In the genomic region with DNA sequence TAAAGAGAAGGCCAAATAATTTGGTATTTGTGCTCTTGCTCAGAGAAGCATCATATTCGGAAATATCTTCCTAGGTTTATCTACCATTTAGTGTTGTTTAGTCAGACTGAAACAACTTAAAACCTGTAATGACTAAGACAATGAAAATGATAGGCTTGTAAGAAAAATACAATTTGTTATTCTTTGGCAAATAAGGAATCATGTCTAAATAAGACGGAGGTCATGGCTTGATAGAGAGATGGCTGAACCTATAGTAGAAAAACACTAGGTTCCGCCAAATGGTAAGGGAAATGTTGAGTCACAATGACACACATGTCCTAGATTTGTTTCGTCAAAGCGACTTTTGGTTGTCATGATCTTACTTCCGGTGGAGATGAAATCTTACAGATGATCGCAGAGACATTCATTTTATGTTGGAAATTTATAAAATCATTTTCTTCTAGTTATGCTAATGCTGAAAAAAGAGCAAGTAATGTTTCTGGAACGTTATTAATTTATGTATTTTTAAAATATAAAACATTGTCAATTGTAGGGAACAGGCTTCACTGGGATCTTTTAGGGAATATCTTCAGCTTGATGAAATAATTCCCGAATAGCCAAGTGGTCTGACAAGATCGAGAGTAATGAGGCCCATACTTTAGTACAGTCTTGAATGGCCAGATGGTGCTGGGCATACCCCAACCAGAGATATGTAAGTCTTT, we compare ENCODE assay signal across 1 cellular context.
TF ChIP-seq lines count a peak whose summit lies in the region.

No MANE protein-coding gene starts in this region.

TF ChIP-seq in K562, 482 proteins besides CTCF, POLR2A, EP300 and RAD21 (continued from another document and continues in another):
- TF ChIP-seq, protein P1, sequence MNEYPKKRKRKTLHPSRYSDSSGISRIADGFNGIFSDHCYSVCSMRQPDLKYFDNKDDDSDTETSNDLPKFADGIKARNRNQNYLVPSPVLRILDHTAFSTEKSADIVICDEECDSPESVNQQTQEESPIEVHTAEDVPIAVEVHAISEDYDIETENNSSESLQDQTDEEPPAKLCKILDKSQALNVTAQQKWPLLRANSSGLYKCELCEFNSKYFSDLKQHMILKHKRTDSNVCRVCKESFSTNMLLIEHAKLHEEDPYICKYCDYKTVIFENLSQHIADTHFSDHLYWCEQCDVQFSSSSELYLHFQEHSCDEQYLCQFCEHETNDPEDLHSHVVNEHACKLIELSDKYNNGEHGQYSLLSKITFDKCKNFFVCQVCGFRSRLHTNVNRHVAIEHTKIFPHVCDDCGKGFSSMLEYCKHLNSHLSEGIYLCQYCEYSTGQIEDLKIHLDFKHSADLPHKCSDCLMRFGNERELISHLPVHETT (CRISPR knock-in tag; conservative IDR thresholded peaks at IDR 0.05 in 1 of 2, IDR thresholded peaks at IDR 0.05 in 1 of 2): peak in 1 of 2 experiments; percentile 66; a peak in 2 of 4 replicates
- TF ChIP-seq ZBTB7A (IDR thresholded peaks at IDR 0.05; ENCODE audit: borderline replicate concordance, control insufficient read depth, low read depth, low read length): no peak
- peak; percentile 14; the same call in 1 of the 2 replicates for TF ChIP-seq DDX20 (tag; IDR thresholded peaks at IDR 0.05; ENCODE audit: low read depth)
- TF ChIP-seq, protein P2, sequence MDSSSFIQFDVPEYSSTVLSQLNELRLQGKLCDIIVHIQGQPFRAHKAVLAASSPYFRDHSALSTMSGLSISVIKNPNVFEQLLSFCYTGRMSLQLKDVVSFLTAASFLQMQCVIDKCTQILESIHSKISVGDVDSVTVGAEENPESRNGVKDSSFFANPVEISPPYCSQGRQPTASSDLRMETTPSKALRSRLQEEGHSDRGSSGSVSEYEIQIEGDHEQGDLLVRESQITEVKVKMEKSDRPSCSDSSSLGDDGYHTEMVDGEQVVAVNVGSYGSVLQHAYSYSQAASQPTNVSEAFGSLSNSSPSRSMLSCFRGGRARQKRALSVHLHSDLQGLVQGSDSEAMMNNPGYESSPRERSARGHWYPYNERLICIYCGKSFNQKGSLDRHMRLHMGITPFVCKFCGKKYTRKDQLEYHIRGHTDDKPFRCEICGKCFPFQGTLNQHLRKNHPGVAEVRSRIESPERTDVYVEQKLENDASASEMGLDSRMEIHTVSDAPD (CRISPR knock-in tag; IDR thresholded peaks at IDR 0.05): no peak
- no peak for TF ChIP-seq CBX2 (IDR thresholded peaks at IDR 0.05; ENCODE audit: insufficient read depth, low read length, poor library complexity, severe bottlenecking)
- TF ChIP-seq, protein P3, sequence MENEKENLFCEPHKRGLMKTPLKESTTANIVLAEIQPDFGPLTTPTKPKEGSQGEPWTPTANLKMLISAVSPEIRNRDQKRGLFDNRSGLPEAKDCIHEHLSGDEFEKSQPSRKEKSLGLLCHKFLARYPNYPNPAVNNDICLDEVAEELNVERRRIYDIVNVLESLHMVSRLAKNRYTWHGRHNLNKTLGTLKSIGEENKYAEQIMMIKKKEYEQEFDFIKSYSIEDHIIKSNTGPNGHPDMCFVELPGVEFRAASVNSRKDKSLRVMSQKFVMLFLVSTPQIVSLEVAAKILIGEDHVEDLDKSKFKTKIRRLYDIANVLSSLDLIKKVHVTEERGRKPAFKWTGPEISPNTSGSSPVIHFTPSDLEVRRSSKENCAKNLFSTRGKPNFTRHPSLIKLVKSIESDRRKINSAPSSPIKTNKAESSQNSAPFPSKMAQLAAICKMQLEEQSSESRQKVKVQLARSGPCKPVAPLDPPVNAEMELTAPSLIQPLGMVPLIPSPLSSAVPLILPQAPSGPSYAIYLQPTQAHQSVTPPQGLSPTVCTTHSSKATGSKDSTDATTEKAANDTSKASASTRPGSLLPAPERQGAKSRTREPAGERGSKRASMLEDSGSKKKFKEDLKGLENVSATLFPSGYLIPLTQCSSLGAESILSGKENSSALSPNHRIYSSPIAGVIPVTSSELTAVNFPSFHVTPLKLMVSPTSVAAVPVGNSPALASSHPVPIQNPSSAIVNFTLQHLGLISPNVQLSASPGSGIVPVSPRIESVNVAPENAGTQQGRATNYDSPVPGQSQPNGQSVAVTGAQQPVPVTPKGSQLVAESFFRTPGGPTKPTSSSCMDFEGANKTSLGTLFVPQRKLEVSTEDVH (IDR thresholded peaks at IDR 0.05; ENCODE audit: low read depth, partially characterized antibody): peak; percentile 80
- TF ChIP-seq ZNF3 (CRISPR knock-in tag; IDR thresholded peaks at IDR 0.05): no peak
- TF ChIP-seq ZFX (CRISPR knock-in tag; IDR thresholded peaks at IDR 0.05): no peak; the same call in 1 of the 2 replicates
- TF ChIP-seq, protein P4, sequence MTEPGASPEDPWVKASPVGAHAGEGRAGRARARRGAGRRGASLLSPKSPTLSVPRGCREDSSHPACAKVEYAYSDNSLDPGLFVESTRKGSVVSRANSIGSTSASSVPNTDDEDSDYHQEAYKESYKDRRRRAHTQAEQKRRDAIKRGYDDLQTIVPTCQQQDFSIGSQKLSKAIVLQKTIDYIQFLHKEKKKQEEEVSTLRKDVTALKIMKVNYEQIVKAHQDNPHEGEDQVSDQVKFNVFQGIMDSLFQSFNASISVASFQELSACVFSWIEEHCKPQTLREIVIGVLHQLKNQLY (CRISPR knock-in tag; conservative IDR thresholded peaks at IDR 0.05): no peak
- TF ChIP-seq, protein P5, sequence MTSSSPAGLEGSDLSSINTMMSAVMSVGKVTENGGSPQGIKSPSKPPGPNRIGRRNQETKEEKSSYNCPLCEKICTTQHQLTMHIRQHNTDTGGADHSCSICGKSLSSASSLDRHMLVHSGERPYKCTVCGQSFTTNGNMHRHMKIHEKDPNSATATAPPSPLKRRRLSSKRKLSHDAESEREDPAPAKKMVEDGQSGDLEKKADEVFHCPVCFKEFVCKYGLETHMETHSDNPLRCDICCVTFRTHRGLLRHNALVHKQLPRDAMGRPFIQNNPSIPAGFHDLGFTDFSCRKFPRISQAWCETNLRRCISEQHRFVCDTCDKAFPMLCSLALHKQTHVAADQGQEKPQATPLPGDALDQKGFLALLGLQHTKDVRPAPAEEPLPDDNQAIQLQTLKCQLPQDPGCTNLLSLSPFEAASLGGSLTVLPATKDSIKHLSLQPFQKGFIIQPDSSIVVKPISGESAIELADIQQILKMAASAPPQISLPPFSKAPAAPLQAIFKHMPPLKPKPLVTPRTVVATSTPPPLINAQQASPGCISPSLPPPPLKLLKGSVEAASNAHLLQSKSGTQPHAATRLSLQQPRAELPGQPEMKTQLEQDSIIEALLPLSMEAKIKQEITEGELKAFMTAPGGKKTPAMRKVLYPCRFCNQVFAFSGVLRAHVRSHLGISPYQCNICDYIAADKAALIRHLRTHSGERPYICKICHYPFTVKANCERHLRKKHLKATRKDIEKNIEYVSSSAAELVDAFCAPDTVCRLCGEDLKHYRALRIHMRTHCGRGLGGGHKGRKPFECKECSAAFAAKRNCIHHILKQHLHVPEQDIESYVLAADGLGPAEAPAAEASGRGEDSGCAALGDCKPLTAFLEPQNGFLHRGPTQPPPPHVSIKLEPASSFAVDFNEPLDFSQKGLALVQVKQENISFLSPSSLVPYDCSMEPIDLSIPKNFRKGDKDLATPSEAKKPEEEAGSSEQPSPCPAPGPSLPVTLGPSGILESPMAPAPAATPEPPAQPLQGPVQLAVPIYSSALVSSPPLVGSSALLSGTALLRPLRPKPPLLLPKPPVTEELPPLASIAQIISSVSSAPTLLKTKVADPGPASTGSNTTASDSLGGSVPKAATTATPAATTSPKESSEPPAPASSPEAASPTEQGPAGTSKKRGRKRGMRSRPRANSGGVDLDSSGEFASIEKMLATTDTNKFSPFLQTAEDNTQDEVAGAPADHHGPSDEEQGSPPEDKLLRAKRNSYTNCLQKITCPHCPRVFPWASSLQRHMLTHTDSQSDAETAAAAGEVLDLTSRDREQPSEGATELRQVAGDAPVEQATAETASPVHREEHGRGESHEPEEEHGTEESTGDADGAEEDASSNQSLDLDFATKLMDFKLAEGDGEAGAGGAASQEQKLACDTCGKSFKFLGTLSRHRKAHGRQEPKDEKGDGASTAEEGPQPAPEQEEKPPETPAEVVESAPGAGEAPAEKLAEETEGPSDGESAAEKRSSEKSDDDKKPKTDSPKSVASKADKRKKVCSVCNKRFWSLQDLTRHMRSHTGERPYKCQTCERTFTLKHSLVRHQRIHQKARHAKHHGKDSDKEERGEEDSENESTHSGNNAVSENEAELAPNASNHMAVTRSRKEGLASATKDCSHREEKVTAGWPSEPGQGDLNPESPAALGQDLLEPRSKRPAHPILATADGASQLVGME (CRISPR knock-in tag; IDR thresholded peaks at IDR 0.05): no peak
- peak; percentile 71; the same call in 1 of the 2 replicates for TF ChIP-seq MTA1 (IDR thresholded peaks at IDR 0.05; ENCODE audit: borderline replicate concordance)
- no peak for TF ChIP-seq ZNF311 (CRISPR knock-in tag; IDR thresholded peaks at IDR 0.05)
- no peak for TF ChIP-seq ZNF224 (CRISPR knock-in tag; IDR thresholded peaks at IDR 0.05)
- TF ChIP-seq, protein P6, sequence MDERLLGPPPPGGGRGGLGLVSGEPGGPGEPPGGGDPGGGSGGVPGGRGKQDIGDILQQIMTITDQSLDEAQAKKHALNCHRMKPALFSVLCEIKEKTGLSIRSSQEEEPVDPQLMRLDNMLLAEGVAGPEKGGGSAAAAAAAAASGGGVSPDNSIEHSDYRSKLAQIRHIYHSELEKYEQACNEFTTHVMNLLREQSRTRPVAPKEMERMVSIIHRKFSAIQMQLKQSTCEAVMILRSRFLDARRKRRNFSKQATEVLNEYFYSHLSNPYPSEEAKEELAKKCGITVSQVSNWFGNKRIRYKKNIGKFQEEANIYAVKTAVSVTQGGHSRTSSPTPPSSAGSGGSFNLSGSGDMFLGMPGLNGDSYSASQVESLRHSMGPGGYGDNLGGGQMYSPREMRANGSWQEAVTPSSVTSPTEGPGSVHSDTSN (CRISPR knock-in tag; IDR thresholded peaks at IDR 0.05; ENCODE audit: low read depth): no peak
- TF ChIP-seq, protein P6 (tag; conservative IDR thresholded peaks at IDR 0.05; ENCODE audit: low read depth): 0 out of 2 replicates have a peak, but pooled peaks have one; percentile 21
- peak; percentile 62 for TF ChIP-seq ARID1B (IDR thresholded peaks at IDR 0.05)
- TF ChIP-seq, protein P7, sequence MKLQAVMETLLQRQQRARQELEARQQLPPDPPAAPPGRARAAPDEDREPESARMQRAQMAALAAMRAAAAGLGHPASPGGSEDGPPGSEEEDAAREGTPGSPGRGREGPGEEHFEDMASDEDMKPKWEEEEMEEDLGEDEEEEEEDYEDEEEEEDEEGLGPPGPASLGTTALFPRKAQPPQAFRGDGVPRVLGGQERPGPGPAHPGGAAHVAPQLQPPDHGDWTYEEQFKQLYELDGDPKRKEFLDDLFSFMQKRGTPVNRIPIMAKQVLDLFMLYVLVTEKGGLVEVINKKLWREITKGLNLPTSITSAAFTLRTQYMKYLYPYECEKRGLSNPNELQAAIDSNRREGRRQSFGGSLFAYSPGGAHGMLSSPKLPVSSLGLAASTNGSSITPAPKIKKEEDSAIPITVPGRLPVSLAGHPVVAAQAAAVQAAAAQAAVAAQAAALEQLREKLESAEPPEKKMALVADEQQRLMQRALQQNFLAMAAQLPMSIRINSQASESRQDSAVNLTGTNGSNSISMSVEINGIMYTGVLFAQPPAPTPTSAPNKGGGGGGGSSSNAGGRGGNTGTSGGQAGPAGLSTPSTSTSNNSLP (IDR thresholded peaks at IDR 0.05; ENCODE audit: borderline replicate concordance, low read depth, low read length): peak; percentile 30; the same call in 1 of the 2 replicates
- peak; percentile 33; the same call in 1 of the 2 replicates for TF ChIP-seq ILF3 (IDR thresholded peaks at IDR 0.05; ENCODE audit: borderline replicate concordance)
- TF ChIP-seq JUN (IDR thresholded peaks at IDR 0.05; ENCODE audit: borderline replicate concordance, low read depth, low read length): peak; percentile 80; the same call in 1 of the 2 replicates
- TF ChIP-seq JUN (CRISPR knock-in tag; IDR thresholded peaks at IDR 0.05; ENCODE audit: borderline replicate concordance): no peak
- TF ChIP-seq, protein P8, sequence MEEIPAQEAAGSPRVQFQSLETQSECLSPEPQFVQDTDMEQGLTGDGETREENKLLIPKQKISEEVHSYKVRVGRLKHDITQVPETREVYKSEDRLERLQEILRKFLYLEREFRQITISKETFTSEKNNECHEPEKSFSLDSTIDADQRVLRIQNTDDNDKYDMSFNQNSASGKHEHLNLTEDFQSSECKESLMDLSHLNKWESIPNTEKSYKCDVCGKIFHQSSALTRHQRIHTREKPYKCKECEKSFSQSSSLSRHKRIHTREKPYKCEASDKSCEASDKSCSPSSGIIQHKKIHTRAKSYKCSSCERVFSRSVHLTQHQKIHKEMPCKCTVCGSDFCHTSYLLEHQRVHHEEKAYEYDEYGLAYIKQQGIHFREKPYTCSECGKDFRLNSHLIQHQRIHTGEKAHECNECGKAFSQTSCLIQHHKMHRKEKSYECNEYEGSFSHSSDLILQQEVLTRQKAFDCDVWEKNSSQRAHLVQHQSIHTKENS (CRISPR knock-in tag; IDR thresholded peaks at IDR 0.05): no peak
- TF ChIP-seq KAT2B (IDR thresholded peaks at IDR 0.05; ENCODE audit: low read depth, low read length): no peak
- TF ChIP-seq, protein P9, sequence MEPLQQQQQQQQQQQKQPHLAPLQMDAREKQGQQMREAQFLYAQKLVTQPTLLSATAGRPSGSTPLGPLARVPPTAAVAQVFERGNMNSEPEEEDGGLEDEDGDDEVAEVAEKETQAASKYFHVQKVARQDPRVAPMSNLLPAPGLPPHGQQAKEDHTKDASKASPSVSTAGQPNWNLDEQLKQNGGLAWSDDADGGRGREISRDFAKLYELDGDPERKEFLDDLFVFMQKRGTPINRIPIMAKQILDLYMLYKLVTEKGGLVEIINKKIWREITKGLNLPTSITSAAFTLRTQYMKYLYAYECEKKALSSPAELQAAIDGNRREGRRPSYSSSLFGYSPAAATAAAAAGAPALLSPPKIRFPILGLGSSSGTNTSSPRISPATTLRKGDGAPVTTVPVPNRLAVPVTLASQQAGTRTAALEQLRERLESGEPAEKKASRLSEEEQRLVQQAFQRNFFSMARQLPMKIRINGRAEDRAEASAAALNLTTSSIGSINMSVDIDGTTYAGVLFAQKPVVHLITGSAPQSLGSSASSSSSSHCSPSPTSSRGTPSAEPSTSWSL (CRISPR knock-in tag; IDR thresholded peaks at IDR 0.05; ENCODE audit: borderline replicate concordance): no peak
- TF ChIP-seq, protein P10, sequence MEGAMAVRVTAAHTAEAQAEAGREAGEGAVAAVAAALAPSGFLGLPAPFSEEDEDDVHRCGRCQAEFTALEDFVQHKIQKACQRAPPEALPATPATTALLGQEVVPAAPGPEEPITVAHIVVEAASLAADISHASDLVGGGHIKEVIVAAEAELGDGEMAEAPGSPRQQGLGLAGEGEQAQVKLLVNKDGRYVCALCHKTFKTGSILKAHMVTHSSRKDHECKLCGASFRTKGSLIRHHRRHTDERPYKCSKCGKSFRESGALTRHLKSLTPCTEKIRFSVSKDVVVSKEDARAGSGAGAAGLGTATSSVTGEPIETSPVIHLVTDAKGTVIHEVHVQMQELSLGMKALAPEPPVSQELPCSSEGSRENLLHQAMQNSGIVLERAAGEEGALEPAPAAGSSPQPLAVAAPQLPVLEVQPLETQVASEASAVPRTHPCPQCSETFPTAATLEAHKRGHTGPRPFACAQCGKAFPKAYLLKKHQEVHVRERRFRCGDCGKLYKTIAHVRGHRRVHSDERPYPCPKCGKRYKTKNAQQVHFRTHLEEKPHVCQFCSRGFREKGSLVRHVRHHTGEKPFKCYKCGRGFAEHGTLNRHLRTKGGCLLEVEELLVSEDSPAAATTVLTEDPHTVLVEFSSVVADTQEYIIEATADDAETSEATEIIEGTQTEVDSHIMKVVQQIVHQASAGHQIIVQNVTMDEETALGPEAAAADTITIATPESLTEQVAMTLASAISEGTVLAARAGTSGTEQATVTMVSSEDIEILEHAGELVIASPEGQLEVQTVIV (CRISPR knock-in tag; IDR thresholded peaks at IDR 0.05; ENCODE audit: borderline replicate concordance): no peak
- TF ChIP-seq C11orf30 (IDR thresholded peaks at IDR 0.05; ENCODE audit: low read depth): peak; percentile 94
